In genomic region chr3:165874663-165875489, GRCh38 we compare ENCODE assay signal across 31 cellular contexts. TPM values are rescaled to one million over a fixed set of nuclear protein-coding genes. Genes with fewer than 3 reads are reported as not detected.
A peak's percentile ranks its signal among the peaks of the same experiment; 100 is the strongest.
DNase-seq lines count a peak whose midpoint lies in the region; ATAC-seq, FAIRE-seq and TF ChIP-seq lines count a peak whose summit lies in the region.
"Had no signal": no experiment of that assay in that cellular context is flagged by ENCODE, and none has a peak within 500 bp of the region (broad histone marks: within the 10 kb centered on the region; RNA-seq: fewer than 3 reads in every experiment).

No MANE protein-coding gene starts in this region.

- H3K36me3 ChIP-seq in HepG2 (replicated peaks in 1 of 2; ENCODE audit: control insufficient read depth in 1 of 2, insufficient read depth in 2 of 2, low read length in 2 of 2) (no peaks in the 10 kb centered on the region), right lobe of liver (no peaks in the 10 kb centered on the region), OCI-LY1 (ENCODE audit: insufficient read depth, low read length) (no peaks in the 10 kb centered on the region), H1 (ENCODE audit: control insufficient read depth in 2 of 4, insufficient read depth in 4 of 4, low read length in 3 of 4) (no peaks in the 10 kb centered on the region)
- H3K36me3 ChIP-seq: neutrophil, Peyer's patch, prostate gland, vagina had no signal

- peak; percentile 83 for DNase-seq in HepG2 (ENCODE audit: low spot score)
- no peak for DNase-seq in right lobe of liver
- no peak for DNase-seq in H1 (ENCODE audit: low read depth in 1 of 2, low spot score in 2 of 2)
- DNase-seq in DMS 273 treated with DMSO at 0.1 percent for 48 hours (lab: John Stamatoyannopoulos, UW), result no peak
- DNase-seq in D721Med (ENCODE audit: insufficient read length, low spot score), result no peak
- no peak for DNase-seq in NCI-H2227 treated with DMSO at 0.1 percent for 48 hours (lab: John Stamatoyannopoulos, UW)
- no peak for DNase-seq in foreskin melanocyte
- DNase-seq: activated CD8-positive, alpha-beta T cell treated with anti-CD3 and anti-CD28 coated beads for 36 hours; activated naive CD8-positive, alpha-beta T cell treated with anti-CD3 and anti-CD28 coated beads for 36 hours; cortex of kidney; effector memory CD8-positive, alpha-beta T cell; foreskin fibroblast; HCEC 1CT; mesenchymal stem cell; NCI-H146; NCI-H524; Peyer's patch; SIG-M5; stimulated activated naive CD8-positive, alpha-beta T cell treated with anti-CD3 and anti-CD28 coated beads, Interleukin-15, Interleukin-2, amounts not matched to agents 100 U/mL and 50 U/mL, for 24 hours had no signal

- H4K91ac ChIP-seq in H1 (replicated peaks; ENCODE audit: insufficient read length, low read length), result no peak overlapping the region

- H2BK20ac ChIP-seq in H1 (ENCODE audit: low read length), result no peak overlapping the region

- no peak overlapping the region for H3K23ac ChIP-seq in H1 (ENCODE audit: insufficient read length)

- no peak overlapping the region for H3K4ac ChIP-seq in H1 (replicated peaks; ENCODE audit: insufficient read length, low read depth, low read length)

- H3K4me1 ChIP-seq in HepG2 (ENCODE audit: insufficient read depth, low read length) (peaks cover 30% of the 10 kb centered on the region), right lobe of liver (no peaks in the 10 kb centered on the region), OCI-LY1 (ENCODE audit: insufficient read depth, low read length, severe bottlenecking) (no peaks in the 10 kb centered on the region), H1 (replicated peaks in 1 of 4; ENCODE audit: control insufficient read depth in 3 of 4, insufficient read depth in 4 of 4, low read length in 3 of 4) (no peaks in the 10 kb centered on the region)
- H3K4me1 ChIP-seq: Peyer's patch, prostate gland, vagina had no signal

- 0% methylated on average over 9 of the region's 18 CpGs for WGBS in HepG2 (ENCODE audit: low lambda C conversion rate)
- WGBS in right lobe of liver (ENCODE audit: insufficient coverage, low coverage, low lambda C conversion rate, missing lambda C conversion rate), result 75% methylated on average over 6 of the region's 18 CpGs
- WGBS in H1 (ENCODE audit: extremely low coverage in 1 of 2, insufficient coverage in 1 of 2, insufficient read length in 1 of 2, insufficient replicate concordance in 2 of 2, low coverage in 1 of 2, low lambda C conversion rate in 2 of 2, missing lambda C conversion rate in 1 of 2), 2 experiments, result 96% methylated on average over 14 of the region's 18 CpGs; no CpG with 5 or more reads in 1 of the 2 experiments

- TF ChIP-seq POLR2A in HepG2 (IDR thresholded peaks at IDR 0.05; ENCODE audit: insufficient read depth in 1 of 2, low read depth in 2 of 2, low read length in 2 of 2), result peak; percentile 69 to 83
- TF ChIP-seq POLR2A in right lobe of liver (IDR thresholded peaks at IDR 0.05), result no peak
- TF ChIP-seq POLR2A in H1 (IDR thresholded peaks at IDR 0.05; ENCODE audit: control extremely low read depth in 1 of 2, low read depth in 2 of 2, low read length in 2 of 2), result no peak

- peak overlapping the region; percentile 87 for H3K27ac ChIP-seq in HepG2 (ENCODE audit: extremely low read length, insufficient read depth, low read length)
- H3K27ac ChIP-seq in right lobe of liver, result no peak overlapping the region
- H3K27ac ChIP-seq in OCI-LY1 (ENCODE audit: low read depth, low read length, poor library complexity, severe bottlenecking), result no peak overlapping the region
- no peak overlapping the region for H3K27ac ChIP-seq in H1 (ENCODE audit: low read depth, low read length)
- H3K27ac ChIP-seq: 22Rv1, KMS-11, neutrophil, Peyer's patch, prostate gland, vagina had no signal

- peaks cover 12% of the 10 kb centered on the region for H3K79me2 ChIP-seq in HepG2 (ENCODE audit: insufficient read depth, low read length)
- no peaks in the 10 kb centered on the region for H3K79me2 ChIP-seq in OCI-LY1 (ENCODE audit: insufficient read depth, low read length)
- no peaks in the 10 kb centered on the region for H3K79me2 ChIP-seq in H1 (ENCODE audit: control insufficient read depth in 1 of 2, insufficient read depth in 2 of 2, low read length in 2 of 2)

- TF ChIP-seq CTCF in HepG2 (CRISPR knock-in tag; IDR thresholded peaks at IDR 0.05) (peak; percentile 88), right lobe of liver (IDR thresholded peaks at IDR 0.05) (no peak), OCI-LY1 (IDR thresholded peaks at IDR 0.05; ENCODE audit: low read length) (peak; percentile 20; the same call in 1 of the 2 replicates), H1 (IDR thresholded peaks at IDR 0.05; ENCODE audit: control extremely low read depth in 1 of 3, insufficient read depth in 1 of 3, low read depth in 1 of 3, low read length in 3 of 3) (peak in 2 of 3 experiments; percentile 22 to 50; a peak in 3 of 4 replicates), D721Med (IDR thresholded peaks at IDR 0.05; ENCODE audit: insufficient read depth, missing control alignments) (no peak)

- H4K20me1 ChIP-seq in HepG2 (ENCODE audit: insufficient read depth, low read length) (no peaks in the 10 kb centered on the region), OCI-LY1 (ENCODE audit: insufficient read depth, low read length) (no peaks in the 10 kb centered on the region), H1 (replicated peaks in 1 of 2; ENCODE audit: control insufficient read depth in 1 of 2, insufficient read depth in 2 of 2, low read length in 2 of 2) (no peaks in the 10 kb centered on the region)

- TF ChIP-seq EP300 in HepG2 (IDR thresholded peaks at IDR 0.05; ENCODE audit: low read depth in 2 of 2, low read length in 2 of 2) (peak in 1 of 2 experiments; percentile 2; a peak in 1 of 4 replicates), HepG2 (CRISPR knock-in tag; IDR thresholded peaks at IDR 0.05; ENCODE audit: borderline replicate concordance) (no peak), H1 (IDR thresholded peaks at IDR 0.05; ENCODE audit: borderline replicate concordance in 1 of 2, low read depth in 2 of 2, low read length in 2 of 2) (no peak)

- intact Hi-C loops in HepG2 (cut with micrococcal nuclease; ENCODE audit: unreplicated experiment) (loop anchor here (10.0 kb wide), 1 partner anchor 810 kb away; no protein-coding TSS in a partner anchor), right lobe of liver (cut with DNase I) (no loop called here)

- POLR2A ChIA-PET in HepG2 (lab: Yijun Ruan, JAX) (interaction anchor here (0.8 kb wide), 1 partner anchor 10 kb away, joined by 6 read pairs; no protein-coding TSS in a partner anchor), H1 (lab: Charles Lee; ENCODE audit: partially characterized antibody) (no interaction called here)

- FAIRE-seq in HepG2 (lab: Jason Lieb, UNC) (peak; percentile 66), H1 (lab: Jason Lieb, UNC) (no peak), D721Med (lab: Jason Lieb, UNC) (no peak)
- FAIRE-seq: astrocyte, G401.6, GM19239, HTR-8/SVneo had no signal

- peak overlapping the region; percentile 88 for H3K9ac ChIP-seq in HepG2 (ENCODE audit: insufficient read depth, low read depth, low read length)
- H3K9ac ChIP-seq in OCI-LY1 (ENCODE audit: low read length), result no peak overlapping the region
- no peak overlapping the region for H3K9ac ChIP-seq in H1 (replicated peaks in 1 of 4; ENCODE audit: extremely low read depth in 1 of 4, low read depth in 3 of 4, low read length in 3 of 4)
- H3K9ac ChIP-seq: KMS-11 had no signal

- H4K5ac ChIP-seq in H1 (ENCODE audit: insufficient read length, low read depth, low read length), result no peak overlapping the region

- no peak overlapping the region for H2BK15ac ChIP-seq in H1 (ENCODE audit: low read length)

- no peak overlapping the region for H3K18ac ChIP-seq in H1 (ENCODE audit: extremely low read depth, low read length)

- TSS peak; percentile 69 for BruUV-seq in HepG2 (replicated peaks; lab: Mats Ljungman, UMichigan)

- H3K4me2 ChIP-seq in HepG2 (ENCODE audit: low read depth, low read length), result peak overlapping the region; percentile 74
- H3K4me2 ChIP-seq in OCI-LY1 (ENCODE audit: low read length), result no peak overlapping the region
- no peak overlapping the region for H3K4me2 ChIP-seq in H1 (ENCODE audit: insufficient read depth in 1 of 2, low read depth in 2 of 2, low read length in 2 of 2)
- H3K4me2 ChIP-seq: KMS-11 had no signal

- no peaks in the 10 kb centered on the region for H3K79me1 ChIP-seq in H1 (ENCODE audit: low read depth, low read length)

- peak overlapping the region; percentile 98 for H2AFZ ChIP-seq in HepG2 (ENCODE audit: low read length)
- H2AFZ ChIP-seq in OCI-LY1 (ENCODE audit: low read length), result no peak overlapping the region
- peak overlapping the region; percentile 70; the same call in 1 of the 2 replicates for H2AFZ ChIP-seq in H1 (ENCODE audit: low read length)

- no peaks in the 10 kb centered on the region for H3F3A ChIP-seq in OCI-LY1 (ENCODE audit: insufficient read depth, low read length)

- no peak overlapping the region for H2BK120ac ChIP-seq in H1 (replicated peaks; ENCODE audit: low read depth, low read length)

- H3K27me3 ChIP-seq in HepG2 (ENCODE audit: control insufficient read depth in 1 of 2, insufficient read depth in 2 of 2, low read length in 2 of 2) (no peaks in the 10 kb centered on the region; a peak in 3 of 5 replicates), right lobe of liver (no peaks in the 10 kb centered on the region), OCI-LY1 (ENCODE audit: insufficient read depth, low read length) (no peaks in the 10 kb centered on the region), H1 (replicated peaks in 1 of 4; ENCODE audit: control insufficient read depth in 3 of 4, extremely low read depth in 1 of 4, insufficient read depth in 3 of 4, low read length in 3 of 4) (no peaks in the 10 kb centered on the region)
- H3K27me3 ChIP-seq: neutrophil, Peyer's patch, vagina had no signal

- peaks cover 4% of the 10 kb centered on the region; the same call in 1 of the 2 replicates for H3K9me2 ChIP-seq in OCI-LY1 (ENCODE audit: low read depth, low read length)

- H3K4me3 ChIP-seq in HepG2 (replicated peaks in 1 of 3; ENCODE audit: insufficient read depth in 1 of 3, low read depth in 2 of 3, low read length in 3 of 3) (peak overlapping the region; percentile 72 to 94 (median 81)), right lobe of liver (no peak overlapping the region), OCI-LY1 (ENCODE audit: low read depth, low read length, poor library complexity, severe bottlenecking) (no peak overlapping the region), H1 (ENCODE audit: extremely low read depth in 1 of 4, insufficient read depth in 2 of 4, low read depth in 3 of 4, low read length in 4 of 4) (no peak overlapping the region)
- H3K4me3 ChIP-seq: Peyer's patch, prostate gland, vagina had no signal

- CTCF ChIA-PET in HepG2 (lab: Yijun Ruan, JAX; ENCODE audit: low intra/inter-chr PET ratio, low total read pairs) (no interaction called here), H1 (lab: Charles Lee; ENCODE audit: partially characterized antibody) (interaction anchor here (1.0 to 2.6 kb wide), 6 partner anchors 9 to 22 kb away, joined by 3 to 15 read pairs (median 5); no protein-coding TSS in a partner anchor)

- no peak overlapping the region for H2BK5ac ChIP-seq in H1 (ENCODE audit: low read depth, low read length)

- H3K56ac ChIP-seq in H1 (replicated peaks; ENCODE audit: insufficient read length, low read depth, low read length), result no peak overlapping the region

- H2AK5ac ChIP-seq in H1 (ENCODE audit: low read depth, low read length), result no peak overlapping the region

- TF ChIP-seq RAD21 in HepG2 (CRISPR knock-in tag; IDR thresholded peaks at IDR 0.05) (no peak), H1 (IDR thresholded peaks at IDR 0.05 in 1 of 2, conservative IDR thresholded peaks at IDR 0.05 in 1 of 2; ENCODE audit: low read depth in 2 of 2, low read length in 2 of 2) (no peak)

- peak; percentile 95 for ATAC-seq in HepG2
- ATAC-seq in right lobe of liver, result no peak
- ATAC-seq: activated CD8-positive, alpha-beta T cell treated with anti-CD3 and anti-CD28 coated beads for 36 hours; effector memory CD8-positive, alpha-beta T cell; left lobe of liver; stimulated activated naive CD8-positive, alpha-beta T cell treated with anti-CD3 and anti-CD28 coated beads, Interleukin-15, Interleukin-2, amounts not matched to agents 100 U/mL and 50 U/mL, for 24 hours had no signal

- in situ Hi-C loops in HepG2 (cut with HindIII; ENCODE audit: extremely low pct_ligation_motif_present, low pct_unique_long_range_greater_than_20kb), result loop anchor here (25.0 kb wide), 2 partner anchors 1162 to 1462 kb away; no protein-coding TSS in a partner anchor

- H3K9me3 ChIP-seq in HepG2 (ENCODE audit: low read length) (no peaks in the 10 kb centered on the region), right lobe of liver (no peaks in the 10 kb centered on the region), OCI-LY1 (ENCODE audit: low read length) (no peaks in the 10 kb centered on the region), H1 (ENCODE audit: insufficient read depth in 2 of 2, low read depth in 1 of 2, low read length in 1 of 2) (peaks cover 3 to 5% of the 10 kb centered on the region in 2 experiments; a peak in 1 of 4 replicates)
- H3K9me3 ChIP-seq: neutrophil, Peyer's patch, prostate gland, vagina had no signal

- H4K8ac ChIP-seq in H1 (ENCODE audit: extremely low read depth, insufficient read depth, low read length), result peak overlapping the region; percentile 51

- no peak overlapping the region for H2BK12ac ChIP-seq in H1 (ENCODE audit: low read depth, low read length)

- no peak overlapping the region for H3K14ac ChIP-seq in H1 (ENCODE audit: insufficient read length)

- H3K23me2 ChIP-seq in H1 (ENCODE audit: low read depth, low read length), result no peaks in the 10 kb centered on the region

RNA-seq across cellular contexts. Expression of gene BCHE, which starts 37.7 kb away (rescaled TPM):
- total RNA-seq in HepG2 (2016; rRNA removed; fragmentation: Illumina TruSeq; extraction: Trizol), result not detected in 2 replicates
- not detected in 2 replicates for total RNA-seq in HepG2 (2016; cell fraction: cytosol; rRNA removed; fragmentation: Illumina TruSeq; extraction: Trizol; ENCODE audit: low read depth)
- 0.13 TPM in 1 of 2 replicates, not detected in the other for total RNA-seq in HepG2 (2016; cell fraction: insoluble cytoplasmic fraction; rRNA removed; fragmentation: Illumina TruSeq; extraction: Trizol)
- total RNA-seq in HepG2 (2016; cell fraction: membrane; rRNA removed; fragmentation: Illumina TruSeq; extraction: Trizol), result not detected in 2 replicates
- total RNA-seq in HepG2 (2016; cell fraction: nucleus; rRNA removed; fragmentation: Illumina TruSeq; extraction: Trizol), result not detected in 2 replicates
- polyA plus RNA-seq in HepG2 (2011; rRNA removed), result not detected in 2 replicates
- not detected in 2 replicates for polyA plus RNA-seq in HepG2 (2011; cell fraction: cytosol; rRNA removed)
- 0.10 TPM in 1 of 2 replicates, not detected in the other for polyA plus RNA-seq in HepG2 (2011; cell fraction: nucleus; rRNA removed)
- polyA plus RNA-seq in HepG2 (2012), result 0.07 TPM in 1 of 2 replicates, not detected in the other
- not detected in 2 replicates for polyA plus RNA-seq in HepG2 (2016; cell fraction: cytosol; fragmentation: Illumina TruSeq; extraction: Trizol; ENCODE audit: low read depth)
- not detected in 2 replicates for polyA plus RNA-seq in HepG2 (2016; cell fraction: insoluble cytoplasmic fraction; fragmentation: Illumina TruSeq; extraction: Trizol; ENCODE audit: low read depth)
- not detected in 2 replicates for polyA plus RNA-seq in HepG2 (2016; cell fraction: membrane; fragmentation: Illumina TruSeq; extraction: Trizol; ENCODE audit: low read depth)
- polyA plus RNA-seq in HepG2 (2016; cell fraction: nucleus; fragmentation: Illumina TruSeq; extraction: Trizol; ENCODE audit: insufficient read depth, low read depth), result not detected in 2 replicates
- not detected in 2 replicates for polyA minus RNA-seq in HepG2 (2011; rRNA and poly(A)+ RNA removed; ENCODE audit: low replicate concordance)
- not detected in 2 replicates for polyA minus RNA-seq in HepG2 (2011; cell fraction: cytosol; rRNA and poly(A)+ RNA removed)
- polyA minus RNA-seq in HepG2 (2011; cell fraction: nucleus; rRNA and poly(A)+ RNA removed), result not detected in 2 replicates
- total RNA-seq in right lobe of liver, result 10 to 100 TPM; 28.4 to 53.8 (median 34.4) TPM
- total RNA-seq in H1 (2021; fragmentation: NEBNext Ultra II Directional; extraction: Animal tissue kit (Norgen Biotek cat#: 25700)), result 1.7 and 1.9 TPM in 2 replicates
- 0.35 and 0.56 TPM in 2 replicates for polyA plus RNA-seq in H1 (2011; rRNA removed)
- polyA plus RNA-seq in H1 (2011; cell fraction: cytosol; rRNA removed), result 0.57 TPM
- polyA plus RNA-seq in H1 (2011; cell fraction: nucleus; rRNA removed), result 0.07 TPM
- polyA plus RNA-seq in H1 (2012, experiment 1 of 2), result 0.98 to 1.4 TPM (median 1.2 TPM) in 4 replicates
- polyA plus RNA-seq in H1 (2012, experiment 2 of 2), result not detected
- polyA plus RNA-seq in H1 (2013, experiment 1 of 2), result 6.1 TPM
- 5.9 TPM for polyA plus RNA-seq in H1 (2013, experiment 2 of 2)
- polyA minus RNA-seq in H1 (2011; rRNA and poly(A)+ RNA removed), result 0.82 and 1.2 TPM in 2 replicates
- polyA minus RNA-seq in H1 (2011; cell fraction: cytosol; rRNA and poly(A)+ RNA removed), result 0.59 TPM
- polyA minus RNA-seq in H1 (2011; cell fraction: nucleus; rRNA and poly(A)+ RNA removed), result 0.70 TPM
- total RNA-seq: activated CD8-positive, alpha-beta T cell treated with anti-CD3 and anti-CD28 coated beads for 36 hours; activated naive CD8-positive, alpha-beta T cell treated with anti-CD3 and anti-CD28 coated beads for 36 hours; activated T-helper 2 cell treated with anti-CD3 and anti-CD28 coated beads, Interferon-gamma antibody, Interleukin-2, Interleukin-4, amounts not matched to agents 10 μg/mL and 5 μg/mL and 100 μg/mL, durations not matched to agents 14 hours and 24 hours and 36 hours had no signal

Comparison
In these comparisons a context has a peak if more than half of its experiments do, and no peak if none do; other contexts are left out.
1. H3K4me3 ChIP-seq: peak in HepG2 (3 of 3); none in right lobe of liver (0 of 3), OCI-LY1 (single experiment) and H1 (0 of 4).
2. CTCF ChIP-seq: peak in HepG2 (single experiment), OCI-LY1 (single experiment) and H1 (2 of 3); none in right lobe of liver (0 of 4) and D721Med (single experiment).
3. POLR2A ChIP-seq: peak in HepG2 (2 of 2); none in right lobe of liver (single experiment) and H1 (0 of 2).
4. RNA of gene BCHE, which starts 37.7 kb away (total RNA-seq): 28.4 to 53.8 TPM in right lobe of liver; 1.7 to 1.9 TPM in H1 and 0.13 TPM in HepG2; every median in the first group is over 10 times any median in the second.
5. Of the 41 proteins assayed by ChIP-seq in both HepG2 and H1: peak only in HepG2: ASH2L, BRCA1, CBX5, FOSL1, JUND, KDM5A and 5 more; only in H1: none; in both: CTCF; in neither: 26; mixed calls (peak in some experiments, not most) for 3.